Comparison of ENCODE assay signal across 21 cellular contexts in the genomic region with DNA sequence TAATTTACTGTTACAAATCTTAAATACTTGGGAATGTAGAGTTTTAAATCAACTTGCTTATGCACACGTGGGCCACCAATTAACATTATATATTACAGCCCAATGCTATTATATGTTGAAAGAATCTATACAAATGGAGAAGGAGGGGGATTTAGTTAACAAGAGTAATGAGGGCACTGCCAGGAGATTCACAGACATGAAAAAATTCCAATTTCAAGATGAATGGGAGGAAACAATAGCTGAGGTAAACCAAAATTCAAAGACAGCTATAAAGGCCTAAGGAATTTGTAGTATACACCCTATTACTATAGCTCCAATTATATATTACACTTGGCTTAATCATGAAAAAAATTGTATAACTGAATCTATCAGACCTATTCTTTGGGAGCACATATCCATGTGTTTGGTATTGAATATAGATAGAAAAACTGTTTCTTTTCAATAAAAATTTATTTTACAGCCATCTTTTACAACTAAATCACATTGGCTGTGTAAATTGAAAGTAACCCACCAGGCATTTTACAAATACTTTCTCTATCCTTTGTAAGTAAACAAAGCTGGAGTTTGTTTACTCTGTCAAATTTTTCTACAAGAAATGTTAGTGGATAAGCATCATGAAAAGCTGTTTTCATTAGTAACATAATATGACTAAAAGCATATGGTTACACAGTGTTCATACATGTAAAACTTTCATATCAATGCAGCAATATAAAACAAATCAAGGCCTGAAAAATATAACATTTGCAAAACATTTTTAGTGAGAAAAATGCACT.
"Had no signal": no experiment of that assay in that cellular context is flagged by ENCODE, and none has a peak within 500 bp of the region (broad histone marks: within the 10 kb centered on the region; RNA-seq: fewer than 3 reads in every experiment).

No MANE protein-coding gene starts in this region.

- H3K27ac Mint-ChIP-seq: activated naive CD4-positive, alpha-beta T cell treated with anti-CD3 and anti-CD28 coated beads, Interleukin-2, amount 10 ng/mL, durations not matched to agents 7 days and 5 days; activated T-cell treated with anti-CD3 and anti-CD28 coated beads, Interleukin-2, amount 50 U/mL, for 24 hours; dendritic cell treated with granulocyte-macrophage colony-stimulating factor and Interleukin-4, amounts not matched to agents 40 ng/mL and 50 ng/mL, for 4 days; memory B cell; stimulated activated naive CD8-positive, alpha-beta T cell treated with anti-CD3 and anti-CD28 coated beads, Interleukin-15, Interleukin-2, amounts not matched to agents 100 ng/mL and 50 ng/mL, for 24 hours; WTC11 had no signal

- DNase-seq: activated effector memory CD4-positive, alpha-beta T cell treated with Interleukin-2 at 50 U/mL for 16 hours; activated naive CD4-positive, alpha-beta T cell treated with anti-CD3 and anti-CD28 coated beads, Interleukin-2, amount 10 ng/mL, durations not matched to agents 7 days and 5 days; activated T-cell treated with anti-CD3 and anti-CD28 coated beads, Interleukin-2, amount 50 U/mL, for 24 hours; body of pancreas; effector CD4-positive, alpha-beta T cell; erythroblast; islet precursor cell; left cardiac atrium; mucosa of descending colon; nucleus accumbens; right cardiac atrium; stimulated activated CD4-positive, alpha-beta T cell treated with anti-CD3 and anti-CD28 coated beads, Interleukin-1b, Interleukin-23, amount 100 ng/mL, for 48 hours; substantia nigra; T-helper 1 cell; thyroid gland; upper lobe of right lung had no signal

- H3K36me3 ChIP-seq: thyroid gland, upper lobe of right lung had no signal

- H3K36me3 Mint-ChIP-seq: activated naive CD4-positive, alpha-beta T cell treated with anti-CD3 and anti-CD28 coated beads, Interleukin-2, amount 10 ng/mL, durations not matched to agents 7 days and 5 days; memory B cell had no signal

- H3K9me3 Mint-ChIP-seq: dendritic cell treated with granulocyte-macrophage colony-stimulating factor and Interleukin-4, amounts not matched to agents 40 ng/mL and 50 ng/mL, for 4 days; stimulated activated naive CD8-positive, alpha-beta T cell treated with anti-CD3 and anti-CD28 coated beads, Interleukin-15, Interleukin-2, amounts not matched to agents 100 ng/mL and 50 ng/mL, for 24 hours; WTC11 had no signal

- H3K27ac ChIP-seq: body of pancreas, parathyroid adenoma, thyroid gland, upper lobe of right lung had no signal

- ATAC-seq: body of pancreas, left cardiac atrium, mucosa of descending colon, right cardiac atrium, upper lobe of right lung, WTC11 had no signal

- H3K4me1 ChIP-seq: body of pancreas, parathyroid adenoma, thyroid gland, upper lobe of right lung had no signal

- H3K4me1 Mint-ChIP-seq: activated naive CD4-positive, alpha-beta T cell treated with anti-CD3 and anti-CD28 coated beads, Interleukin-2, amount 10 ng/mL, durations not matched to agents 7 days and 5 days; memory B cell had no signal

- H3K27me3 ChIP-seq: body of pancreas, thyroid gland, upper lobe of right lung had no signal

- H3K9me3 ChIP-seq: body of pancreas, mucosa of descending colon, thyroid gland, upper lobe of right lung had no signal

- H3K27me3 Mint-ChIP-seq: activated naive CD4-positive, alpha-beta T cell treated with anti-CD3 and anti-CD28 coated beads, Interleukin-2, amount 10 ng/mL, durations not matched to agents 7 days and 5 days; activated T-cell treated with anti-CD3 and anti-CD28 coated beads, Interleukin-2, amount 50 U/mL, for 24 hours; dendritic cell treated with granulocyte-macrophage colony-stimulating factor and Interleukin-4, amounts not matched to agents 40 ng/mL and 50 ng/mL, for 4 days; memory B cell; stimulated activated naive CD8-positive, alpha-beta T cell treated with anti-CD3 and anti-CD28 coated beads, Interleukin-15, Interleukin-2, amounts not matched to agents 100 ng/mL and 50 ng/mL, for 24 hours had no signal

- H3K4me3 Mint-ChIP-seq: activated naive CD4-positive, alpha-beta T cell treated with anti-CD3 and anti-CD28 coated beads, Interleukin-2, amount 10 ng/mL, durations not matched to agents 7 days and 5 days; activated T-cell treated with anti-CD3 and anti-CD28 coated beads, Interleukin-2, amount 50 U/mL, for 24 hours; dendritic cell treated with granulocyte-macrophage colony-stimulating factor and Interleukin-4, amounts not matched to agents 40 ng/mL and 50 ng/mL, for 4 days; memory B cell; stimulated activated naive CD8-positive, alpha-beta T cell treated with anti-CD3 and anti-CD28 coated beads, Interleukin-15, Interleukin-2, amounts not matched to agents 100 ng/mL and 50 ng/mL, for 24 hours; WTC11 had no signal

- H3K4me3 ChIP-seq: body of pancreas, mucosa of descending colon, thyroid gland, upper lobe of right lung had no signal
